In the genomic region with DNA sequence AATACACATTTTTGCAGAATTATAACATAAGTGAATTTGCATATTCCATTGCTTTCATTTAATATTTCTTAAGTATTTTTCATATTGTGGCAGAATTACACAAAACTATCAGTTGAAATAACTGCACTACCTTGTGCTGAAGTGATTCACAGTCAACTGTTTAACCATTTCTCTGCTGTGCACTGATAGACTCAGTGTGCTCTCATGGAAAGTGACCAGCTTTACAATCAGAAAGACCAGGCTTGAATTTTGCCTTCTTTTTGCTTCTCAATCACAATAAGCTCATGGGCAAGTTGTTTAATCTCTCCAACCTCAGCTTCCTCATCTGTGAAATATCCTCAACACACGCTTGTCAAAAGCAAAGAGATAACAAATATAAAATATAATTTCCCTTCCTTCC, we compare ENCODE assay signal across 32 cellular contexts.
"Had no signal": no experiment of that assay in that cellular context is flagged by ENCODE, and none has a peak within 500 bp of the region (broad histone marks: within the 10 kb centered on the region; RNA-seq: fewer than 3 reads in every experiment).

No MANE protein-coding gene starts in this region.

- H3K27ac ChIP-seq: brain microvascular endothelial cell, SJCRH30, SK-N-MC, VCaP had no signal

- H3K4me3 ChIP-seq: MG63, SJCRH30, SK-N-MC had no signal

- H3K4me1 ChIP-seq: SJCRH30 had no signal

- DNase-seq: activated B cell treated with CpG ODN at 0.5 μM for 24 hours; activated CD4-positive, alpha-beta memory T cell treated with anti-CD3 and anti-CD28 coated beads for 36 hours; activated CD4-positive, alpha-beta T cell treated with anti-CD3 and anti-CD28 coated beads for 4 hours; activated CD4-positive, alpha-beta T cell treated with anti-CD3 and anti-CD28 coated beads, Interleukin-2, amount 50 U/mL, for 1 hour; activated CD4-positive, CD25-positive, alpha-beta regulatory T cell treated with anti-CD3 and anti-CD28 coated beads, Interleukin-2, amount 50 U/mL, for 72 hours; activated CD8-positive, alpha-beta memory T cell treated with anti-CD3 and anti-CD28 coated beads, Interleukin-2, amount 50 U/mL, for 4 hours; activated naive CD4-positive, alpha-beta T cell treated with anti-CD3 and anti-CD28 coated beads, Interleukin-2, amount 50 U/mL, for 16 hours; activated naive CD8-positive, alpha-beta T cell treated with anti-CD3 and anti-CD28 coated beads for 36 hours; activated T-cell treated with anti-CD3 and anti-CD28 coated beads for 4 hours; activated T-cell treated with anti-CD3 and anti-CD28 coated beads, Interleukin-2, amount 50 U/mL, for 4 hours; amniotic stem cell; aorta; brain microvascular endothelial cell; central memory CD4-positive, alpha-beta T cell; Kasumi-1; KG1; MG63; NCI-H1092; NCI-H1436 treated with DMSO at 0.1 percent for 48 hours; NCI-H1694 treated with DMSO at 0.1 percent for 48 hours; NCI-H2029; NCI-H2171; NCI-H510A; NCI-H526; NCI-H748 treated with DMSO at 0.1 percent for 48 hours; NK-92 treated with Interleukin-12 subunit alpha and Interleukin-12 subunit beta, amount 100 ng/mL, for 24 hours; Right ventricle myocardium superior; SJCRH30; T-helper 2 cell; T-helper 9 cell had no signal

- H3K9me3 ChIP-seq: MG63, SJCRH30 had no signal

- H3K36me3 ChIP-seq: brain microvascular endothelial cell had no signal

- H3K27me3 ChIP-seq: brain microvascular endothelial cell, MG63, SJCRH30 had no signal

- ATAC-seq: activated T-cell treated with anti-CD3 and anti-CD28 coated beads, Interleukin-2, amount 50 U/mL, for 4 hours had no signal
